ENCODE assay signal across 20 cellular contexts in the genomic region with DNA sequence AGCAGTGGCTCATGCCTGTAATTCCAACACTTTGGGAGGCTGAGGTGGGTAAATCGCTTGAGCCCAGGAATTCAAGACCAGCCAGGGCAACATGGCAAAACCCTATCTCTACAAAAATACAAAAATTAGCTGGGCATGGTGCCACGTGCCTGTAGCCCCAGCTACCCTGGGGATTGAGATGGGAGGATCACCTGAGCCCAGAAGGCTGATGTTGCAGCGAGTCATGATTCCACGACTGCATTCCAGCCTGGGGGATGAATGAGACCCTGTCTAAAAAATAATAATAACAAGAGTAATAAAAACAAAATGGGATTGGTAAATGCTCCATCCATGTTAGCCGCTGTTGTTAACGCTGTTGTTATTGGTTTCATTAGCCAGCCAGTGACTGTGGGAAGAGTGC. TPM values are rescaled to one million over a fixed set of nuclear protein-coding genes. Genes with fewer than 3 reads are reported as not detected.
"Had no signal": no experiment of that assay in that cellular context is flagged by ENCODE, and none has a peak within 500 bp of the region (broad histone marks: within the 10 kb centered on the region; RNA-seq: fewer than 3 reads in every experiment).

No MANE protein-coding gene starts in this region.

- FAIRE-seq: kidney had no signal

- DNase-seq: activated CD4-positive, alpha-beta memory T cell treated with anti-CD3 and anti-CD28 coated beads for 36 hours; activated CD4-positive, alpha-beta T cell treated with anti-CD3 and anti-CD28 coated beads for 4 hours; activated gamma-delta T cell treated with Interleukin-2 at 50 U/mL for 16 hours; activated T-cell treated with anti-CD3 and anti-CD28 coated beads for 4 hours; caudate nucleus; erythroblast; foreskin melanocyte; kidney; left lung; mucosa of descending colon; naive thymus-derived CD4-positive, alpha-beta T cell; ovary; psoas muscle; right cardiac atrium; stimulated activated CD4-positive, alpha-beta T cell treated with anti-CD3 and anti-CD28 coated beads, Interleukin-2, amount 100 ng/mL, for 48 hours; testis; upper lobe of left lung had no signal

- H3K36me3 ChIP-seq: left lung, ovary, upper lobe of left lung had no signal

- H3K27me3 ChIP-seq: left lung, ovary, testis, upper lobe of left lung had no signal

- H3K9me3 ChIP-seq: left lung, mucosa of descending colon, ovary, psoas muscle, testis, upper lobe of left lung had no signal

- H3K27ac ChIP-seq: left lung, ovary, psoas muscle, skin epidermis, testis had no signal

- H3K4me3 ChIP-seq: left lung, mucosa of descending colon, ovary, psoas muscle, skin epidermis, testis, upper lobe of left lung had no signal

- ATAC-seq: left lung; mucosa of descending colon; naive thymus-derived CD4-positive, alpha-beta T cell; psoas muscle; right cardiac atrium; stimulated activated effector memory CD8-positive, alpha-beta T cell treated with anti-CD3 and anti-CD28 coated beads, Interleukin-12 subunit alpha, Interleukin-12 subunit beta, amount 100 ng/mL, for 72 hours; WTC11 had no signal

RNA-seq across cellular contexts. Expression of a gene that starts 1.3 kb away (rescaled TPM):
- total RNA-seq: psoas muscle had no signal
